In the genomic region with DNA sequence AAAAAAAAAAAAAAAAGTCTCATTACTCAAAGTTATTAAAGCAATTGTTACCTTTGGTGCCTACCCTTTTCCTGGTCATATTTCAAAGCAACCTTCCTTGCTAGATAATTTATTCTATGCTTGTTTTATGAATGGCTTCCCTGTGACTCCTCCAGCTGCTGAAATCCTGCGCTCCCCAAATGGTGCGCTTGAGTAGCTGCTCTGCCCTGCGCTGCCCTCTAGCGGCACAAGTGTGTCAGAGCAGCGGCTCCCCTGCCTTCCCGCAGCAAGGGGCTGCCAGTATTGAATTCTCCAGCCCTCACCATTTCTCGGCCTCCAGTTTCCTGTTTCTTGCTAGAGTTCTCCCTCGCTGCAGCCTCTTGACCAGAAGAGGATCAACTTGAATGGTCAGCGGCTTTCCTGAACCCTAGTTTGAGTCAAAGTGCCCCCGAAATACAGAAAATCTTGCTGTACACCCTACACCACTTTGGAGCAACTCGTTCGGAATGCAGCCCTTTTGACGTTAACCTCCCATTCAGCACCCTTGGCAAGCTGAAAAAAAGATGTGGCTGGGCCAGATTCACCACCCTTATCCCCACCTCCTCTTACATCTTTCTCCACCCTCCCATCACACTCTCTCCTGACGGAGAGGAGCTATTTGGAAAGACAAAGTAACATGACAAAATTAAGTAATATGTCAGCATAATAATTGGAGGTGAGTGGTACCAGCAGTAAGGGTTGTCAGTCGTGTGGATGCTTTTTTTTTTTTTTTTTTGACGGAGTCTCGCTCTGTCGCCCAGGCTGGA, we compare ENCODE assay signal across 1 cellular context.
A peak's percentile ranks its signal among the peaks of the same experiment; 100 is the strongest.
TF ChIP-seq lines count a peak whose summit lies in the region.

No MANE protein-coding gene starts in this region.

TF ChIP-seq in HepG2, 621 proteins besides CTCF, POLR2A, EP300 and RAD21 (continued from another document and continues in another):
- peak; percentile 65 to 85; a peak in 3 of 4 replicates for TF ChIP-seq HMGXB4 (CRISPR knock-in tag; IDR thresholded peaks at IDR 0.05; ENCODE audit: borderline replicate concordance in 1 of 2, low read depth in 1 of 2)
- no peak for TF ChIP-seq POGK (CRISPR knock-in tag; conservative IDR thresholded peaks at IDR 0.05)
- no peak for TF ChIP-seq E2F5 (CRISPR knock-in tag; conservative IDR thresholded peaks at IDR 0.05)
- no peak for TF ChIP-seq CENPBD1 (CRISPR knock-in tag; IDR thresholded peaks at IDR 0.05; ENCODE audit: borderline replicate concordance, low read depth)
- TF ChIP-seq RFXANK (CRISPR knock-in tag; IDR thresholded peaks at IDR 0.05) = no peak
- TF ChIP-seq ZBTB44 (CRISPR knock-in tag; IDR thresholded peaks at IDR 0.05) = no peak
- TF ChIP-seq NCOA5 (CRISPR knock-in tag; IDR thresholded peaks at IDR 0.05) = no peak
- no peak for TF ChIP-seq HNF4A (CRISPR knock-in tag; IDR thresholded peaks at IDR 0.05)
- no peak for TF ChIP-seq ATRX (CRISPR knock-in tag; IDR thresholded peaks at IDR 0.05; ENCODE audit: borderline replicate concordance)
- TF ChIP-seq NFE2 (CRISPR knock-in tag; IDR thresholded peaks at IDR 0.05) = no peak
- TF ChIP-seq ZNF230 (CRISPR knock-in tag; IDR thresholded peaks at IDR 0.05) = no peak
- TF ChIP-seq NR1H2 (CRISPR knock-in tag; IDR thresholded peaks at IDR 0.05; ENCODE audit: borderline replicate concordance, low read depth) = no peak
- TF ChIP-seq ZNF335 (CRISPR knock-in tag; IDR thresholded peaks at IDR 0.05) = no peak
- TF ChIP-seq BHLHE40 (IDR thresholded peaks at IDR 0.05; ENCODE audit: low read length) = 0 out of 2 replicates have a peak, but pooled peaks have one; percentile 7
- TF ChIP-seq, protein P1, sequence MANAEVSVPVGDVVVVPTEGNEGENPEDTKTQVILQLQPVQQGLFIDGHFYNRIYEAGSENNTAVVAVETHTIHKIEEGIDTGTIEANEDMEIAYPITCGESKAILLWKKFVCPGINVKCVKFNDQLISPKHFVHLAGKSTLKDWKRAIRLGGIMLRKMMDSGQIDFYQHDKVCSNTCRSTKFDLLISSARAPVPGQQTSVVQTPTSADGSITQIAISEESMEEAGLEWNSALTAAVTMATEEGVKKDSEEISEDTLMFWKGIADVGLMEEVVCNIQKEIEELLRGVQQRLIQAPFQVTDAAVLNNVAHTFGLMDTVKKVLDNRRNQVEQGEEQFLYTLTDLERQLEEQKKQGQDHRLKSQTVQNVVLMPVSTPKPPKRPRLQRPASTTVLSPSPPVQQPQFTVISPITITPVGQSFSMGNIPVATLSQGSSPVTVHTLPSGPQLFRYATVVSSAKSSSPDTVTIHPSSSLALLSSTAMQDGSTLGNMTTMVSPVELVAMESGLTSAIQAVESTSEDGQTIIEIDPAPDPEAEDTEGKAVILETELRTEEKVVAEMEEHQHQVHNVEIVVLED (CRISPR knock-in tag; IDR thresholded peaks at IDR 0.05; ENCODE audit: borderline replicate concordance) = no peak
- TF ChIP-seq KAT7 (CRISPR knock-in tag; IDR thresholded peaks at IDR 0.05; ENCODE audit: borderline replicate concordance) = no peak
- TF ChIP-seq ZNF235 (CRISPR knock-in tag; IDR thresholded peaks at IDR 0.05; ENCODE audit: borderline replicate concordance) = no peak
- TF ChIP-seq ZNF234 (CRISPR knock-in tag; conservative IDR thresholded peaks at IDR 0.05) = no peak
- no peak for TF ChIP-seq ZKSCAN1 (IDR thresholded peaks at IDR 0.05; ENCODE audit: low read length)
- TF ChIP-seq ZNF605 (CRISPR knock-in tag; IDR thresholded peaks at IDR 0.05) = no peak
- no peak for TF ChIP-seq ZNF12 (CRISPR knock-in tag; IDR thresholded peaks at IDR 0.05)
- no peak for TF ChIP-seq NFKBIZ (CRISPR knock-in tag; IDR thresholded peaks at IDR 0.05)
- 0 out of 2 replicates have a peak, but pooled peaks have one; percentile 47 for TF ChIP-seq KLF11 (CRISPR knock-in tag; IDR thresholded peaks at IDR 0.05)
- no peak for TF ChIP-seq ZNF674 (CRISPR knock-in tag; IDR thresholded peaks at IDR 0.05; ENCODE audit: low read depth)
- no peak for TF ChIP-seq SALL2 (CRISPR knock-in tag; IDR thresholded peaks at IDR 0.05)
- TF ChIP-seq PRDM10 (CRISPR knock-in tag; IDR thresholded peaks at IDR 0.05; ENCODE audit: low read depth) = no peak
- TF ChIP-seq, protein P2, sequence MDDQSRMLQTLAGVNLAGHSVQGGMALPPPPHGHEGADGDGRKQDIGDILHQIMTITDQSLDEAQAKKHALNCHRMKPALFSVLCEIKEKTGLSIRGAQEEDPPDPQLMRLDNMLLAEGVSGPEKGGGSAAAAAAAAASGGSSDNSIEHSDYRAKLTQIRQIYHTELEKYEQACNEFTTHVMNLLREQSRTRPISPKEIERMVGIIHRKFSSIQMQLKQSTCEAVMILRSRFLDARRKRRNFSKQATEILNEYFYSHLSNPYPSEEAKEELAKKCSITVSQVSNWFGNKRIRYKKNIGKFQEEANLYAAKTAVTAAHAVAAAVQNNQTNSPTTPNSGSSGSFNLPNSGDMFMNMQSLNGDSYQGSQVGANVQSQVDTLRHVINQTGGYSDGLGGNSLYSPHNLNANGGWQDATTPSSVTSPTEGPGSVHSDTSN (CRISPR knock-in tag; IDR thresholded peaks at IDR 0.05; ENCODE audit: borderline replicate concordance) = no peak
- TF ChIP-seq ZBTB38 (CRISPR knock-in tag; IDR thresholded peaks at IDR 0.05) = no peak
- 0 out of 2 replicates have a peak, but pooled peaks have one; percentile 56 for TF ChIP-seq ZNF614 (CRISPR knock-in tag; IDR thresholded peaks at IDR 0.05; ENCODE audit: borderline replicate concordance)
- TF ChIP-seq, protein P3, sequence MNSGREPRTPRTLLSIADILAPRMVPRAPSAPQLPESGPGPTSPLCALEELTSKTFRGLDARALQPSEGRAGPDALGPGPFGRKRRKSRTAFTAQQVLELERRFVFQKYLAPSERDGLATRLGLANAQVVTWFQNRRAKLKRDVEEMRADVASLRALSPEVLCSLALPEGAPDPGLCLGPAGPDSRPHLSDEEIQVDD (CRISPR knock-in tag; IDR thresholded peaks at IDR 0.05; ENCODE audit: borderline replicate concordance) = no peak
- no peak for TF ChIP-seq SKIL (CRISPR knock-in tag; IDR thresholded peaks at IDR 0.05; ENCODE audit: borderline replicate concordance)
- TF ChIP-seq ZNF800 (CRISPR knock-in tag; IDR thresholded peaks at IDR 0.05) = no peak
- no peak for TF ChIP-seq SNRNP70 (IDR thresholded peaks at IDR 0.05; ENCODE audit: low read depth, low read length)
- no peak for TF ChIP-seq ZFP82 (CRISPR knock-in tag; IDR thresholded peaks at IDR 0.05; ENCODE audit: borderline replicate concordance)
- TF ChIP-seq PCBP2 (optimal IDR thresholded peaks at IDR 0.05; ENCODE audit: low read depth, low read length, poor library complexity, severe bottlenecking) = no peak
- TF ChIP-seq ZNF776 (CRISPR knock-in tag; IDR thresholded peaks at IDR 0.05) = 0 out of 2 replicates have a peak, but pooled peaks have one; percentile 29
- no peak for TF ChIP-seq AKAP8 (CRISPR knock-in tag; IDR thresholded peaks at IDR 0.05)
